ENCODE assay signal across 13 cellular contexts in genomic region chr1:76576876-76577817, GRCh38.
"Had no signal": no experiment of that assay in that cellular context is flagged by ENCODE, and none has a peak within 500 bp of the region (broad histone marks: within the 10 kb centered on the region; RNA-seq: fewer than 3 reads in every experiment).

No MANE protein-coding gene starts in this region.

- H3K4me1 ChIP-seq: adrenal gland, gastrocnemius medialis, sigmoid colon had no signal

- H3K27me3 ChIP-seq: adrenal gland, gastrocnemius medialis, sigmoid colon had no signal

- H3K36me3 ChIP-seq: adrenal gland, gastrocnemius medialis, sigmoid colon had no signal

- H3K27ac ChIP-seq: adrenal gland, coronary artery, gastrocnemius medialis, sigmoid colon had no signal

- DNase-seq: activated CD4-positive, alpha-beta T cell treated with anti-CD3 and anti-CD28 coated beads for 48 hours; activated CD8-positive, alpha-beta memory T cell treated with anti-CD3 and anti-CD28 coated beads, Interleukin-2, amount 50 U/mL, for 48 hours; activated CD8-positive, alpha-beta T cell treated with anti-CD3 and anti-CD28 coated beads, Interleukin-2, amount 10 ng/mL, durations not matched to agents 7 days and 5 days; activated naive CD4-positive, alpha-beta T cell treated with anti-CD3 and anti-CD28 coated beads, Interleukin-2, amount 50 U/mL, for 16 hours; adrenal gland; central memory CD4-positive, alpha-beta T cell; effector memory CD4-positive, alpha-beta T cell; gastrocnemius medialis; sigmoid colon; stimulated activated CD4-positive, alpha-beta T cell treated with anti-CD3 and anti-CD28 coated beads, Interleukin-12 subunit alpha, Interleukin-12 subunit beta, amount 100 ng/mL, for 4 hours; stimulated activated naive CD4-positive, alpha-beta T cell treated with Interleukin-2 at 50 U/mL for 16 hours had no signal

- ATAC-seq: activated CD8-positive, alpha-beta T cell treated with anti-CD3 and anti-CD28 coated beads, Interleukin-2, amount 10 ng/mL, durations not matched to agents 7 days and 5 days; gastrocnemius medialis; WTC11 had no signal

- H3K4me3 ChIP-seq: adrenal gland, coronary artery, gastrocnemius medialis, sigmoid colon had no signal

- H3K9me3 ChIP-seq: adrenal gland, gastrocnemius medialis, sigmoid colon had no signal
